ENCODE assay signal across 33 cellular contexts in genomic region chr7:40151504-40151903, GRCh38. TPM values are rescaled to one million over a fixed set of nuclear protein-coding genes. Genes with fewer than 3 reads are reported as not detected.
"Had no signal": no experiment of that assay in that cellular context is flagged by ENCODE, and none has a peak within 500 bp of the region (broad histone marks: within the 10 kb centered on the region; RNA-seq: fewer than 3 reads in every experiment).

No MANE protein-coding gene starts in this region.

- H3K27me3 ChIP-seq: brain microvascular endothelial cell, MG63, Peyer's patch had no signal

- H3K4me3 Mint-ChIP-seq: activated CD4-positive, alpha-beta memory T cell treated with anti-CD3 and anti-CD28 coated beads, Interleukin-2, amount 10 ng/mL, durations not matched to agents 7 days and 5 days; activated naive CD8-positive, alpha-beta T cell treated with anti-CD3 and anti-CD28 coated beads for 36 hours; activated T-cell treated with anti-CD3 and anti-CD28 coated beads, Interleukin-2, amount 50 U/mL, for 72 hours; activated T-helper 17 cell treated with anti-CD3 and anti-CD28 coated beads, Interleukin-2, amount 50 U/mL, for 72 hours had no signal

- H3K36me3 ChIP-seq: brain microvascular endothelial cell, MG63, Peyer's patch, WERI-Rb-1 had no signal

- H3K9me3 ChIP-seq: MG63, Peyer's patch had no signal

- H3K27ac ChIP-seq: brain microvascular endothelial cell, Peyer's patch, RWPE1, WERI-Rb-1 had no signal

- H3K27me3 Mint-ChIP-seq: activated CD4-positive, alpha-beta memory T cell treated with anti-CD3 and anti-CD28 coated beads, Interleukin-2, amount 10 ng/mL, durations not matched to agents 7 days and 5 days had no signal

- H3K9me3 Mint-ChIP-seq: activated CD4-positive, alpha-beta memory T cell treated with anti-CD3 and anti-CD28 coated beads, Interleukin-2, amount 10 ng/mL, durations not matched to agents 7 days and 5 days; activated naive CD8-positive, alpha-beta T cell treated with anti-CD3 and anti-CD28 coated beads for 36 hours; activated T-helper 17 cell treated with anti-CD3 and anti-CD28 coated beads, Interleukin-2, amount 50 U/mL, for 72 hours had no signal

- H3K4me3 ChIP-seq: K562, MG63, Peyer's patch had no signal

- H3K4me1 Mint-ChIP-seq: activated CD4-positive, alpha-beta memory T cell treated with anti-CD3 and anti-CD28 coated beads, Interleukin-2, amount 10 ng/mL, durations not matched to agents 7 days and 5 days; activated naive CD8-positive, alpha-beta T cell treated with anti-CD3 and anti-CD28 coated beads for 36 hours; activated T-helper 17 cell treated with anti-CD3 and anti-CD28 coated beads, Interleukin-2, amount 50 U/mL, for 72 hours had no signal

- DNase-seq: activated CD4-positive, alpha-beta memory T cell treated with anti-CD3 and anti-CD28 coated beads, Interleukin-2, amount 10 ng/mL, durations not matched to agents 7 days and 5 days; activated CD4-positive, alpha-beta T cell treated with anti-CD3 and anti-CD28 coated beads for 1 hour; activated CD4-positive, alpha-beta T cell treated with anti-CD3 and anti-CD28 coated beads for 48 hours; activated CD4-positive, CD25-positive, alpha-beta regulatory T cell; activated effector memory CD4-positive, alpha-beta T cell treated with anti-CD3 and anti-CD28 coated beads, Interleukin-2, amount 50 U/mL, for 16 hours; activated naive CD4-positive, alpha-beta T cell; activated naive CD4-positive, alpha-beta T cell treated with anti-CD3 and anti-CD28 coated beads, Interleukin-2, amount 50 U/mL, for 16 hours; activated naive CD8-positive, alpha-beta T cell treated with anti-CD3 and anti-CD28 coated beads for 36 hours; activated T-cell treated with anti-CD3 and anti-CD28 coated beads, Interleukin-2, amount 50 U/mL, for 1 hour; activated T-cell treated with anti-CD3 and anti-CD28 coated beads, Interleukin-2, amount 50 U/mL, for 72 hours; amniotic stem cell; aorta; brain microvascular endothelial cell; Karpas-422; MG63; NCI-H1048; NCI-H1105 treated with DMSO at 0.1 percent for 48 hours; NCI-H1436; NCI-H1694; NCI-H2029; NCI-H345; NCI-H524 treated with DMSO at 0.1 percent for 48 hours; NK-92 treated with Interleukin-12 subunit alpha and Interleukin-12 subunit beta, amount 100 ng/mL, for 24 hours; PC-3; Peyer's patch; Right ventricle myocardium superior; T1000; WERI-Rb-1 had no signal

- FAIRE-seq: K562 had no signal

- H3K27ac Mint-ChIP-seq: activated CD4-positive, alpha-beta memory T cell treated with anti-CD3 and anti-CD28 coated beads, Interleukin-2, amount 10 ng/mL, durations not matched to agents 7 days and 5 days; activated naive CD8-positive, alpha-beta T cell treated with anti-CD3 and anti-CD28 coated beads for 36 hours; activated T-cell treated with anti-CD3 and anti-CD28 coated beads, Interleukin-2, amount 50 U/mL, for 72 hours; activated T-helper 17 cell treated with anti-CD3 and anti-CD28 coated beads, Interleukin-2, amount 50 U/mL, for 72 hours had no signal

RNA-seq across cellular contexts. Expression of gene SUGCT, which starts 16.7 kb away (rescaled TPM):
- total RNA-seq: activated CD4-positive, alpha-beta memory T cell treated with anti-CD3 and anti-CD28 coated beads, Interleukin-2, amount 10 ng/mL, durations not matched to agents 7 days and 5 days; T-helper 1 cell treated with Interleukin-12 subunit alpha and Interleukin-12 subunit beta and Interleukin-4 antibody, amounts not matched to agents 30 ng/mL and 1 ng/mL, for 36 hours; T-helper 2 cell treated with Interferon-gamma antibody and Interleukin-4, amounts not matched to agents 100 ng/mL and 5 ng/mL, for 36 hours had no signal
